10 cellular contexts compared by ENCODE assay signal in the genomic region with DNA sequence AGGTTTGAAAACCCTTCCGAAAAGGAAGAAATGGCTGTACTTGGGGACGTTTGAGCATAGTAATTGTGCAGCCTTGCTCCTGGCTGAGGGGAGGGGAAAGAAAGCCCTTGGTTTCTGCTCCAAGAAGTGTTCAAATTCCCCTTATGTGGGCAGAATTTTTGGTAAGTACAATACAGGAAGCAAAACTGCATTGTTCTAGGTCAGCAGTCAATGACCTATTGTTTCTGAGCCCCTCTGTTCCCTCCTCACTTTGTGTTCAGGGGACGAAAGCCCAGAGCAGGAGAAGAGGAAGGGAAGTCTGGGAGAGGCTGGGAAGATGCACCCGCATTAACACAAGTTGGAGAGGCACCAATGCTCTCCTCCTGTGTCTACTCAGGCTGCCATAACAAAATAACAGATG. TPM values are rescaled to one million over a fixed set of nuclear protein-coding genes. Genes with fewer than 3 reads are reported as not detected.
DNase-seq lines count a peak whose midpoint lies in the region; ATAC-seq and TF ChIP-seq lines count a peak whose summit lies in the region.
"Had no signal": no experiment of that assay in that cellular context is flagged by ENCODE, and none has a peak within 500 bp of the region (broad histone marks: within the 10 kb centered on the region; RNA-seq: fewer than 3 reads in every experiment).

No MANE protein-coding gene starts in this region.

- no peaks in the 10 kb centered on the region for H3K9me2 ChIP-seq in SU-DHL-6 (replicated peaks; ENCODE audit: insufficient read depth, low read length)

- peaks cover 37% of the 10 kb centered on the region for H3K4me1 Mint-ChIP-seq in MCF 10A (ENCODE audit: insufficient read depth, unreplicated experiment)
- peaks cover 50% of the 10 kb centered on the region for H3K4me1 Mint-ChIP-seq in type B pancreatic cell (ENCODE audit: unreplicated experiment)
- no peaks in the 10 kb centered on the region for H3K4me1 Mint-ChIP-seq in immature natural killer cell

- H3K36me3 Mint-ChIP-seq in MCF 10A (ENCODE audit: insufficient read depth, unreplicated experiment): peaks cover 21% of the 10 kb centered on the region
- H3K36me3 Mint-ChIP-seq in type B pancreatic cell: peaks cover 54% of the 10 kb centered on the region
- H3K36me3 Mint-ChIP-seq in immature natural killer cell: no peaks in the 10 kb centered on the region

- no TSS peak for BruUV-seq in MCF 10A (replicated peaks; lab: Mats Ljungman, UMichigan)

- H3K9me3 Mint-ChIP-seq in MCF 10A (ENCODE audit: unreplicated experiment) (no peaks in the 10 kb centered on the region), type B pancreatic cell (no peaks in the 10 kb centered on the region), immature natural killer cell (peaks cover 0 to 9% (median 7%) of the 10 kb centered on the region in 6 donors)

- H3K4me3 Mint-ChIP-seq in MCF 10A (ENCODE audit: unreplicated experiment) (peak overlapping the region; percentile 28), type B pancreatic cell (no peak overlapping the region), immature natural killer cell (no peak overlapping the region)

- no peaks in the 10 kb centered on the region for H3K27me3 ChIP-seq in breast epithelium
- no peaks in the 10 kb centered on the region for H3K27me3 ChIP-seq in SU-DHL-6 (ENCODE audit: low read length)

- DNase-seq in MCF 10A (ENCODE audit: unreplicated experiment): no peak
- DNase-seq in breast epithelium (ENCODE audit: low spot score in 2 of 2): no peak
- no peak for DNase-seq in type B pancreatic cell (ENCODE audit: extremely low spot score, unreplicated experiment)
- DNase-seq in KG1 (lab: John Stamatoyannopoulos, UW): no peak
- no peak for DNase-seq in immature natural killer cell
- DNase-seq in HCEC 1CT: no peak
- DNase-seq: activated naive CD4-positive, alpha-beta T cell treated with anti-CD3 and anti-CD28 coated beads, Interleukin-2, amount 50 U/mL, for 16 hours; retina had no signal

- peaks cover 99% of the 10 kb centered on the region for H3K79me2 ChIP-seq in SU-DHL-6 (ENCODE audit: insufficient read depth, low read length)

- no peaks in the 10 kb centered on the region for H3K36me3 ChIP-seq in breast epithelium
- peaks cover 30% of the 10 kb centered on the region for H3K36me3 ChIP-seq in SU-DHL-6 (ENCODE audit: low read length)

- TF ChIP-seq POLR2A in breast epithelium (IDR thresholded peaks at IDR 0.05): no peak

- no peak overlapping the region for H3K4me2 ChIP-seq in SU-DHL-6 (ENCODE audit: low read depth, low read length, poor library complexity, severe bottlenecking)

- peak overlapping the region; percentile 71 for H3K27ac Mint-ChIP-seq in MCF 10A (ENCODE audit: low read depth, unreplicated experiment)
- peak overlapping the region; percentile 17 for H3K27ac Mint-ChIP-seq in type B pancreatic cell
- H3K27ac Mint-ChIP-seq in immature natural killer cell: no peak overlapping the region

- ATAC-seq in HG02870 (IDR thresholded peaks at IDR 0.05; ENCODE audit: unreplicated experiment): peak; percentile 31

- intact Hi-C loops in MCF 10A (cut with micrococcal nuclease): no loop called here
- intact Hi-C loops in breast epithelium (cut with DNase I; ENCODE audit: low total_unique reads): no loop called here

- H3K4me3 ChIP-seq in breast epithelium (no peak overlapping the region), SU-DHL-6 (ENCODE audit: insufficient read depth, low read length, poor library complexity, severe bottlenecking) (no peak overlapping the region)

- peaks cover 15% of the 10 kb centered on the region for H3F3A ChIP-seq in SU-DHL-6 (ENCODE audit: insufficient read depth)

- no peak overlapping the region for H3K27ac ChIP-seq in breast epithelium
- H3K27ac ChIP-seq in SU-DHL-6 (ENCODE audit: low read depth, low read length): peak overlapping the region; percentile 30; the same call in 1 of the 2 replicates

- CTCF ChIA-PET in MCF 10A (lab: Yijun Ruan, JAX): no interaction called here

- no peaks in the 10 kb centered on the region for H3K9me3 ChIP-seq in breast epithelium
- H3K9me3 ChIP-seq in SU-DHL-6 (ENCODE audit: insufficient read depth, low read length): no peaks in the 10 kb centered on the region

- peaks cover 0 to 8% of the 10 kb centered on the region in 2 donors for H3K4me1 ChIP-seq in breast epithelium

- H2AFZ ChIP-seq in SU-DHL-6 (ENCODE audit: low read depth, low read length, severe bottlenecking): no peak overlapping the region

- POLR2A ChIA-PET in MCF 10A (lab: Yijun Ruan, JAX): interaction anchor here (0.7 to 1.2 kb wide), 2 partner anchors 77 to 150 kb away, joined by 3 to 6 read pairs; no protein-coding TSS in a partner anchor

- no peak overlapping the region for H3K9ac ChIP-seq in SU-DHL-6 (ENCODE audit: low read length)

- peaks cover 76% of the 10 kb centered on the region for H4K20me1 ChIP-seq in SU-DHL-6 (ENCODE audit: low read depth, low read length)

- TF ChIP-seq CTCF in MCF 10A (IDR thresholded peaks at IDR 0.05; ENCODE audit: unreplicated experiment) (no peak), breast epithelium (IDR thresholded peaks at IDR 0.05) (no peak), SU-DHL-6 (IDR thresholded peaks at IDR 0.05; ENCODE audit: insufficient read depth, low read length, poor library complexity, severe bottlenecking) (no peak), type B pancreatic cell (conservative IDR thresholded peaks at IDR 0.05) (no peak)

- H3K27me3 Mint-ChIP-seq in MCF 10A (ENCODE audit: insufficient read depth, unreplicated experiment): no peaks in the 10 kb centered on the region
- H3K27me3 Mint-ChIP-seq in type B pancreatic cell: no peaks in the 10 kb centered on the region
- peaks cover 0 to 2% (median 0%) of the 10 kb centered on the region in 3 donors for H3K27me3 Mint-ChIP-seq in immature natural killer cell (ENCODE audit: low read depth in 3 of 3)

RNA-seq across cellular contexts. Expression of a gene that starts 11.9 kb away (rescaled TPM):
- total RNA-seq in MCF 10A (2022): 76.3 and 84.5 TPM in 2 replicates
- total RNA-seq in breast epithelium: 10 to 100 TPM; 19.9 to 50.1 (median 34.9) TPM
- 131 and 197 TPM in 2 replicates for total RNA-seq in type B pancreatic cell (ENCODE audit: low replicate concordance)
- polyA plus RNA-seq in immature natural killer cell: 1 to 10 TPM; 1.6 to 7.2 (median 5.3) TPM

Comparison
In these comparisons a context has a peak if more than half of its experiments do, and no peak if none do; other contexts are left out.
1. H3K27ac Mint-ChIP-seq: peak in MCF 10A (single experiment) and type B pancreatic cell (single experiment); none in immature natural killer cell (0 of 6).